Comparison of ENCODE assay signal across 7 cellular contexts in genomic region chr4:186104895-186105720, GRCh38. TPM values are rescaled to one million over a fixed set of nuclear protein-coding genes. Genes with fewer than 3 reads are reported as not detected.
DNase-seq lines count a peak whose midpoint lies in the region; ATAC-seq and TF ChIP-seq lines count a peak whose summit lies in the region.

No MANE protein-coding gene starts in this region.

- H3F3A ChIP-seq in GM23248 (ENCODE audit: insufficient read depth), result no peaks in the 10 kb centered on the region

- H3K79me2 ChIP-seq in GM23248 (ENCODE audit: insufficient read depth), result no peaks in the 10 kb centered on the region
- H3K79me2 ChIP-seq in OCI-LY3 (ENCODE audit: low read length), result no peaks in the 10 kb centered on the region

- WGBS in GM23248 (ENCODE audit: low coverage in 1 of 2, low lambda C conversion rate in 2 of 2, missing lambda C conversion rate in 2 of 2), 2 experiments, result 2% methylated on average over 27 to 83 of the region's 91 CpGs

- H3K9ac ChIP-seq in GM23248, result no peak overlapping the region
- H3K9ac ChIP-seq in OCI-LY3 (ENCODE audit: low read length), result peak overlapping the region; percentile 50
- peak overlapping the region; percentile 65 for H3K9ac ChIP-seq in endocrine pancreas (ENCODE audit: control insufficient read depth, insufficient read depth, low read length)

- no peak overlapping the region for H2AFZ ChIP-seq in GM23248
- H2AFZ ChIP-seq in OCI-LY3 (ENCODE audit: low read depth, low read length), result no peak overlapping the region

- ATAC-seq in GM18505 (IDR thresholded peaks at IDR 0.05; ENCODE audit: unreplicated experiment), result peak; percentile 44

- H4K20me1 ChIP-seq in GM23248 (ENCODE audit: insufficient read depth) (no peaks in the 10 kb centered on the region), OCI-LY3 (ENCODE audit: insufficient read depth, low read length) (no peaks in the 10 kb centered on the region)

- H3K4me1 ChIP-seq in GM23248 (ENCODE audit: insufficient read depth) (no peaks in the 10 kb centered on the region), OCI-LY3 (ENCODE audit: low read length) (no peaks in the 10 kb centered on the region), endocrine pancreas (ENCODE audit: control insufficient read depth, insufficient read depth, low read length) (peaks cover 6% of the 10 kb centered on the region), muscle layer of duodenum (ENCODE audit: control insufficient read depth in 1 of 2, insufficient read depth in 2 of 2, low read length in 2 of 2) (peaks cover 0 to 7% of the 10 kb centered on the region in 2 donors)

- no peak for TF ChIP-seq CTCF in OCI-LY3 (IDR thresholded peaks at IDR 0.05; ENCODE audit: low read depth, low read length)

- no peaks in the 10 kb centered on the region for H3K9me2 ChIP-seq in GM23248 (ENCODE audit: insufficient read depth)

- H3K9me3 ChIP-seq in GM23248 (ENCODE audit: low read depth) (no peaks in the 10 kb centered on the region), OCI-LY3 (ENCODE audit: insufficient read depth, low read length) (no peaks in the 10 kb centered on the region), endocrine pancreas (ENCODE audit: control insufficient read depth, low read length) (no peaks in the 10 kb centered on the region), muscle layer of duodenum (ENCODE audit: control insufficient read depth in 1 of 2, low read length in 2 of 2) (no peaks in the 10 kb centered on the region)

- H3K27me3 ChIP-seq in GM23248 (replicated peaks; ENCODE audit: insufficient read depth) (peaks cover 28% of the 10 kb centered on the region), OCI-LY3 (ENCODE audit: low read depth, low read length) (peaks cover 4% of the 10 kb centered on the region; the same call in 1 of the 2 replicates), endocrine pancreas (ENCODE audit: control insufficient read depth, insufficient read depth, low read length) (no peaks in the 10 kb centered on the region), muscle layer of duodenum (ENCODE audit: low read depth, low read length) (peaks cover 3% of the 10 kb centered on the region)

- H3K27ac ChIP-seq in GM23248, result no peak overlapping the region
- H3K27ac ChIP-seq in OCI-LY3 (ENCODE audit: low read length), result no peak overlapping the region
- H3K27ac ChIP-seq in muscle layer of duodenum (ENCODE audit: low read length), result peak overlapping the region; percentile 47

- DNase-seq in GM23248 (peak; percentile 20), NCI-H1092 (lab: John Stamatoyannopoulos, UW) (no peak), middle frontal gyrus (ENCODE audit: extremely low spot score, low spot score) (no peak)

- no peak overlapping the region for H3K4me2 ChIP-seq in GM23248 (ENCODE audit: unreplicated experiment)
- H3K4me2 ChIP-seq in OCI-LY3 (ENCODE audit: low read length), result peak overlapping the region; percentile 64

- no peak overlapping the region for H3K4me3 ChIP-seq in GM23248
- peak overlapping the region; percentile 71 for H3K4me3 ChIP-seq in OCI-LY3 (ENCODE audit: low read length)
- peak overlapping the region; percentile 70 for H3K4me3 ChIP-seq in endocrine pancreas (ENCODE audit: control insufficient read depth, insufficient read depth, low read length)
- peak overlapping the region; percentile 59 to 80 for H3K4me3 ChIP-seq in muscle layer of duodenum (ENCODE audit: low read depth in 1 of 2, low read length in 2 of 2)

- in situ Hi-C loops in GM23248 (cut with MboI), result no loop called here

- H3K36me3 ChIP-seq in GM23248 (ENCODE audit: low read depth) (no peaks in the 10 kb centered on the region), OCI-LY3 (replicated peaks; ENCODE audit: low read depth, low read length) (no peaks in the 10 kb centered on the region), endocrine pancreas (ENCODE audit: control insufficient read depth, insufficient read depth, low read length) (no peaks in the 10 kb centered on the region), muscle layer of duodenum (ENCODE audit: control insufficient read depth in 1 of 2, insufficient read depth in 2 of 2, low read length in 2 of 2) (no peaks in the 10 kb centered on the region)

- TF ChIP-seq POLR2A in GM18505 (IDR thresholded peaks at IDR 0.05; ENCODE audit: borderline replicate concordance, extremely low read depth, insufficient read depth, insufficient read length), result no peak

RNA-seq across cellular contexts. Expression of gene FAM149A, which starts 0.6 kb away (rescaled TPM):
- 0.13 and 3.4 TPM in 2 replicates for total RNA-seq in GM23248 (2014; rRNA removed; shearing (Covaris generic))
- 0.94 and 1.2 TPM in 2 replicates for polyA plus RNA-seq in GM23248 (2016; fragmentation: Nextera tagmentation; extraction: Ambion mirVana)

RNA-seq across cellular contexts. Expression of gene TLR3, which starts 36.2 kb away (rescaled TPM):
- total RNA-seq in GM23248 (2014; rRNA removed; shearing (Covaris generic)), result 0.38 and 0.54 TPM in 2 replicates
- 0.66 and 0.68 TPM in 2 replicates for polyA plus RNA-seq in GM23248 (2016; fragmentation: Nextera tagmentation; extraction: Ambion mirVana)
